In genomic region chr22:38982008-38982927, GRCh38 we compare ENCODE assay signal across 8 cellular contexts. TPM values are rescaled to one million over a fixed set of nuclear protein-coding genes. Genes with fewer than 3 reads are reported as not detected.
A peak's percentile ranks its signal among the peaks of the same experiment; 100 is the strongest.
DNase-seq lines count a peak whose midpoint lies in the region; ATAC-seq and TF ChIP-seq lines count a peak whose summit lies in the region.

Gene APOBEC3B, plus strand, starts transcription at chr22:38982347. Its CDS starts 107 bp downstream, at chr22:38982454.

- H3K9me3 ChIP-seq in testis: no peaks in the 10 kb centered on the region

- H3K36me3 ChIP-seq in testis (ENCODE audit: low read depth, missing control alignments): no peaks in the 10 kb centered on the region

- no peaks in the 10 kb centered on the region for H3K36me3 Mint-ChIP-seq in osteocyte (ENCODE audit: unreplicated experiment)

- ATAC-seq in HG03175 (IDR thresholded peaks at IDR 0.05; ENCODE audit: unreplicated experiment): peak; percentile 60

- H3K9me3 Mint-ChIP-seq in osteocyte (ENCODE audit: unreplicated experiment): no peaks in the 10 kb centered on the region

- 12 to 19% methylated on average over 12 to 16 of the region's 16 CpGs for WGBS in testis, 2 donors

- peak within 1 kb of the TSS; percentile 71 for H3K27ac Mint-ChIP-seq in osteocyte (ENCODE audit: unreplicated experiment)

- peaks cover 13% of the 10 kb centered on the region for H3K4me1 Mint-ChIP-seq in osteocyte (ENCODE audit: unreplicated experiment)

- DNase-seq in activated gamma-delta T cell treated with Interleukin-2 at 50 U/mL for 16 hours: peak; percentile 65
- DNase-seq in activated gamma-delta T cell (lab: John Stamatoyannopoulos, UW): no peak
- DNase-seq in RWPE1 (ENCODE audit: low spot score): peak; percentile 91
- DNase-seq in activated effector memory CD4-positive, alpha-beta T cell treated with Interleukin-2 at 50 U/mL for 16 hours: peak; percentile 40
- peak; percentile 70 for DNase-seq in globus pallidus (ENCODE audit: low spot score)
- DNase-seq in osteocyte (ENCODE audit: extremely low spot score, unreplicated experiment): peak; percentile 91
- DNase-seq in testis: peak; percentile 94

- TF ChIP-seq CTCF in RWPE1 (conservative IDR thresholded peaks at IDR 0.05; ENCODE audit: low read depth): no peak
- no peak for TF ChIP-seq CTCF in osteocyte (IDR thresholded peaks at IDR 0.05)
- no peak for TF ChIP-seq CTCF in testis (IDR thresholded peaks at IDR 0.05)

- peaks cover 4% of the 10 kb centered on the region for H3K27me3 Mint-ChIP-seq in osteocyte (ENCODE audit: unreplicated experiment)

- H3K27ac ChIP-seq in RWPE1: peak within 1 kb of the TSS; percentile 86
- H3K27ac ChIP-seq in testis: peak within 1 kb of the TSS in 1 of 2 donors; percentile 29

- POLR2A ChIA-PET in RWPE1 (lab: Yijun Ruan, JAX; ENCODE audit: low non-redundant PET): no interaction called here

- peaks cover 19% of the 10 kb centered on the region for H3K4me1 ChIP-seq in testis

- TF ChIP-seq POLR2A in testis (IDR thresholded peaks at IDR 0.05): no peak

- H3K27me3 ChIP-seq in testis: no peaks in the 10 kb centered on the region

- H3K4me3 Mint-ChIP-seq in osteocyte (ENCODE audit: unreplicated experiment): peak within 1 kb of the TSS; percentile 80

- intact Hi-C loops in testis (cut with DNase I; ENCODE audit: low total_unique reads): no loop called here

- peak within 1 kb of the TSS; percentile 15 to 20 for H3K4me3 ChIP-seq in testis

- CTCF ChIA-PET in RWPE1 (lab: Yijun Ruan, JAX): interaction anchor here (0.7 to 1.0 kb wide), 2 partner anchors 108 to 112 kb away, joined by 4 read pairs; no protein-coding TSS in a partner anchor

RNA-seq across cellular contexts. Expression of gene APOBEC3B, which starts in this region (rescaled TPM):
- total RNA-seq in osteocyte (4.2 and 4.9 TPM in 2 replicates), testis (1 to 10 TPM; 1.4 to 2.0 TPM)
- 0.69 TPM for polyA plus RNA-seq in testis (ENCODE audit: insufficient read depth, low read depth, low replicate concordance)
